In the genomic region with DNA sequence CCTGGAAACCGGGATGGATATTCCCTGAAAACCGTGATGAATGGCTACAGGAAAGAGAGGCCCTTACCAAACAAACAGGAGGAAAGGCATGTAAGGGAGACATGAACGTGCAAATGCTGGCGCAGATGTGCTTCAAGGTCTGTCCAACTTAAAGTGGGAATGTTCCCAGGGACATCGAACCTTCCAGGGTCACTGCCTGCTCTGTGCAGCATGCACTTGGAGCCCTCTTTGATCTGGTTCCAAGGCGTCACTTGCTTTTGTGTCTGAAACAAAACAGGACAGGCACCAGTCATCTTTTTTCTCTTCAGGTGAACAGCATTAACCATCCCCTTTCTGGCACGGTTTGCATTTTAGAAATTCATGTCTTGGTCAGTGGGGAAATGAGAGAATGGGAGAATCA, we compare ENCODE assay signal across 33 cellular contexts.
"Had no signal": no experiment of that assay in that cellular context is flagged by ENCODE, and none has a peak within 500 bp of the region (broad histone marks: within the 10 kb centered on the region; RNA-seq: fewer than 3 reads in every experiment).

No MANE protein-coding gene starts in this region.

- H3K4me1 ChIP-seq: foreskin keratinocyte, gastroesophageal sphincter, heart right ventricle, suprapubic skin, upper lobe of right lung, uterus had no signal

- H3K4me3 ChIP-seq: coronary artery, esophagus muscularis mucosa, gastroesophageal sphincter, heart right ventricle, lung, ovary, smooth muscle cell, suprapubic skin, transverse colon, upper lobe of right lung, uterus had no signal

- H3K4me1 Mint-ChIP-seq: immature natural killer cell; memory B cell; naive thymus-derived CD4-positive, alpha-beta T cell; stimulated activated naive CD8-positive, alpha-beta T cell treated with anti-CD3 and anti-CD28 coated beads, Interleukin-15, amount 100 ng/mL, for 72 hours had no signal

- H3K27ac Mint-ChIP-seq: immature natural killer cell; memory B cell; naive thymus-derived CD4-positive, alpha-beta T cell; nephron progenitor cell; stimulated activated naive CD8-positive, alpha-beta T cell treated with anti-CD3 and anti-CD28 coated beads, Interleukin-15, amount 100 ng/mL, for 72 hours had no signal

- H3K27ac ChIP-seq: coronary artery, esophagus muscularis mucosa, foreskin keratinocyte, gastroesophageal sphincter, heart right ventricle, ovary, suprapubic skin, transverse colon, upper lobe of right lung, uterus had no signal

- ATAC-seq: foreskin keratinocyte; gastroesophageal sphincter; heart right ventricle; left ventricle myocardium superior; naive thymus-derived CD4-positive, alpha-beta T cell; sciatic nerve; stimulated activated naive CD8-positive, alpha-beta T cell treated with anti-CD3 and anti-CD28 coated beads, Interleukin-15, amount 100 ng/mL, for 72 hours; upper lobe of right lung had no signal

- DNase-seq: dermis blood vessel endothelial cell; effector memory CD4-positive, alpha-beta T cell; foreskin keratinocyte; heart right ventricle; hippocampal formation; immature natural killer cell; islet precursor cell; kidney glomerular epithelial cell; left colon; left ventricle myocardium superior; midbrain; naive thymus-derived CD4-positive, alpha-beta T cell; nephron progenitor cell; occipital lobe; ovary; stimulated activated CD4-positive, alpha-beta T cell treated with anti-CD3 and anti-CD28 coated beads, Interleukin-12 subunit alpha, Interleukin-12 subunit beta, amount 100 ng/mL, for 4 hours; stimulated activated CD4-positive, alpha-beta T cell treated with anti-CD3 and anti-CD28 coated beads, Interleukin-1b, Interleukin-23, amount 100 ng/mL, for 48 hours; stimulated activated CD4-positive, alpha-beta T cell treated with anti-CD3 and anti-CD28 coated beads, Interleukin-4, amount 100 ng/mL, for 1 hour; stimulated activated CD8-positive, alpha-beta memory T cell treated with anti-CD3 and anti-CD28 coated beads, Interleukin-4, amount 100 ng/mL, for 48 hours; stimulated activated naive CD4-positive, alpha-beta T cell; stimulated activated naive CD8-positive, alpha-beta T cell treated with anti-CD3 and anti-CD28 coated beads, Interleukin-15, amount 100 ng/mL, for 72 hours; transverse colon; upper lobe of right lung; uterus had no signal

- H3K36me3 ChIP-seq: esophagus muscularis mucosa, gastroesophageal sphincter, heart right ventricle, ovary, suprapubic skin, transverse colon, upper lobe of right lung, uterus had no signal

- H3K27me3 Mint-ChIP-seq: naive thymus-derived CD4-positive, alpha-beta T cell; stimulated activated naive CD8-positive, alpha-beta T cell treated with anti-CD3 and anti-CD28 coated beads, Interleukin-15, amount 100 ng/mL, for 72 hours had no signal

- H3K27me3 ChIP-seq: esophagus muscularis mucosa, foreskin keratinocyte, gastroesophageal sphincter, heart right ventricle, ovary, suprapubic skin, transverse colon, upper lobe of right lung, uterus had no signal

- FAIRE-seq: endothelial cell of umbilical vein had no signal

- H3K36me3 Mint-ChIP-seq: memory B cell; naive thymus-derived CD4-positive, alpha-beta T cell had no signal

- H3K9me3 ChIP-seq: ovary, upper lobe of right lung, uterus had no signal

- H3K4me3 Mint-ChIP-seq: memory B cell; naive thymus-derived CD4-positive, alpha-beta T cell; nephron progenitor cell; stimulated activated naive CD8-positive, alpha-beta T cell treated with anti-CD3 and anti-CD28 coated beads, Interleukin-15, amount 100 ng/mL, for 72 hours had no signal

- H3K4me2 ChIP-seq: smooth muscle cell had no signal
